23 cellular contexts compared by ENCODE assay signal in genomic region chr12:69589082-69589481, GRCh38. TPM values are rescaled to one million over a fixed set of nuclear protein-coding genes. Genes with fewer than 3 reads are reported as not detected.
DNase-seq lines count a peak whose midpoint lies in the region; ATAC-seq, FAIRE-seq and TF ChIP-seq lines count a peak whose summit lies in the region.
"Had no signal": no experiment of that assay in that cellular context is flagged by ENCODE, and none has a peak within 500 bp of the region (broad histone marks: within the 10 kb centered on the region; RNA-seq: fewer than 3 reads in every experiment).

No MANE protein-coding gene starts in this region.

- no peak overlapping the region for H3K4me2 ChIP-seq in K562 (ENCODE audit: insufficient read depth, low read length)

- H3K27me3 Mint-ChIP-seq in activated naive CD8-positive, alpha-beta T cell treated with anti-CD3 and anti-CD28 coated beads for 36 hours = no peaks in the 10 kb centered on the region
- H3K27me3 Mint-ChIP-seq in activated naive CD8-positive, alpha-beta T cell treated with anti-CD3 and anti-CD28 coated beads, Interleukin-2, amount 50 U/mL, for 24 hours = no peaks in the 10 kb centered on the region
- H3K27me3 Mint-ChIP-seq in type B pancreatic cell = no peaks in the 10 kb centered on the region
- H3K27me3 Mint-ChIP-seq: CD4-positive, alpha-beta T cell had no signal

- no peak for DNase-seq in activated naive CD8-positive, alpha-beta T cell treated with anti-CD3 and anti-CD28 coated beads for 36 hours
- no peak for DNase-seq in activated naive CD8-positive, alpha-beta T cell treated with anti-CD3 and anti-CD28 coated beads, Interleukin-2, amount 50 U/mL, for 24 hours
- no peak for DNase-seq in K562 (ENCODE audit: extremely low read depth in 1 of 4, low spot score in 3 of 4)
- no peak for DNase-seq in type B pancreatic cell (ENCODE audit: extremely low spot score, unreplicated experiment)
- DNase-seq in stimulated activated CD4-positive, alpha-beta T cell treated with anti-CD3 and anti-CD28 coated beads, Interleukin-4, amount 100 ng/mL, for 24 hours = no peak
- no peak for DNase-seq in D341Med (ENCODE audit: low spot score)
- DNase-seq: ACHN; BE2C; C1 segment of cervical spinal cord; Caco-2; CD4-positive, alpha-beta T cell; DMS153; DMS79; GDM1; GM23248 had no signal

- H3K79me2 ChIP-seq in K562 (ENCODE audit: control insufficient read depth, insufficient read depth, low read length) = peaks cover 52% of the 10 kb centered on the region

- in situ Hi-C loops in K562 (cut with MboI) = no loop called here

- no peaks in the 10 kb centered on the region for H3K9me3 ChIP-seq in K562 (replicated peaks; ENCODE audit: control insufficient read depth, insufficient read depth, low read depth, low read length)
- H3K9me3 ChIP-seq: BE2C, Caco-2, HAP-1 had no signal

- no peaks in the 10 kb centered on the region; the same call in 1 of the 2 replicates for H4K20me1 ChIP-seq in K562 (replicated peaks; ENCODE audit: control insufficient read depth, insufficient read depth, low read length)

- WGBS in K562 (ENCODE audit: insufficient coverage, low coverage, missing lambda C conversion rate) = 67% methylated on average over 1 of the region's 2 CpGs

- no peak for FAIRE-seq in K562 (lab: Jason Lieb, UNC)
- FAIRE-seq: A204.1, GM12892, GM18507 had no signal

- no peak for TF ChIP-seq CTCF in K562 (IDR thresholded peaks at IDR 0.05 in 2 of 3, conservative IDR thresholded peaks at IDR 0.05 in 1 of 3; ENCODE audit: insufficient read depth in 2 of 3, low read depth in 1 of 3, low read length in 3 of 3)
- no peak for TF ChIP-seq CTCF in type B pancreatic cell (conservative IDR thresholded peaks at IDR 0.05)

- CTCF ChIA-PET in K562 (lab: Yijun Ruan, JAX; ENCODE audit: low intra/inter-chr PET ratio) = no interaction called here

- H3K9me3 Mint-ChIP-seq in activated naive CD8-positive, alpha-beta T cell treated with anti-CD3 and anti-CD28 coated beads for 36 hours = no peaks in the 10 kb centered on the region
- no peaks in the 10 kb centered on the region for H3K9me3 Mint-ChIP-seq in activated naive CD8-positive, alpha-beta T cell treated with anti-CD3 and anti-CD28 coated beads, Interleukin-2, amount 50 U/mL, for 24 hours
- no peaks in the 10 kb centered on the region for H3K9me3 Mint-ChIP-seq in type B pancreatic cell
- H3K9me3 Mint-ChIP-seq: CD4-positive, alpha-beta T cell had no signal

- intact Hi-C loops in K562 (cut with micrococcal nuclease) = loop anchor here (5.0 kb wide), 1 partner anchor 33 kb away; no protein-coding TSS in a partner anchor

- no peak for TF ChIP-seq POLR2A in K562 (conservative IDR thresholded peaks at IDR 0.05)

- H3K4me3 Mint-ChIP-seq in activated naive CD8-positive, alpha-beta T cell treated with anti-CD3 and anti-CD28 coated beads for 36 hours = no peak overlapping the region
- H3K4me3 Mint-ChIP-seq in activated naive CD8-positive, alpha-beta T cell treated with anti-CD3 and anti-CD28 coated beads, Interleukin-2, amount 50 U/mL, for 24 hours = no peak overlapping the region
- no peak overlapping the region for H3K4me3 Mint-ChIP-seq in type B pancreatic cell

- no peak overlapping the region for H2AFZ ChIP-seq in K562 (ENCODE audit: low read depth, low read length)
- H2AFZ ChIP-seq: GM23248 had no signal

- no TSS peak for BruUV-seq in K562 (replicated peaks; lab: Mats Ljungman, UMichigan)

- H3K4me1 Mint-ChIP-seq in activated naive CD8-positive, alpha-beta T cell treated with anti-CD3 and anti-CD28 coated beads for 36 hours = peaks cover 37% of the 10 kb centered on the region
- H3K4me1 Mint-ChIP-seq in activated naive CD8-positive, alpha-beta T cell treated with anti-CD3 and anti-CD28 coated beads, Interleukin-2, amount 50 U/mL, for 24 hours = peaks cover 53% of the 10 kb centered on the region
- no peaks in the 10 kb centered on the region for H3K4me1 Mint-ChIP-seq in type B pancreatic cell (ENCODE audit: unreplicated experiment)

- ATAC-seq in activated naive CD8-positive, alpha-beta T cell treated with anti-CD3 and anti-CD28 coated beads, Interleukin-2, amount 50 U/mL, for 24 hours = no peak
- ATAC-seq in K562 = no peak

- no peak overlapping the region for H3K27ac ChIP-seq in K562 (ENCODE audit: extremely low read depth, low read depth, low read length)
- H3K27ac ChIP-seq: GM23248 had no signal

- TF ChIP-seq EP300 in Ishikawa (IDR thresholded peaks at IDR 0.05; ENCODE audit: borderline replicate concordance) (no peak), K562 (IDR thresholded peaks at IDR 0.05; ENCODE audit: low read length) (no peak)

- TF ChIP-seq RAD21 in Ishikawa (IDR thresholded peaks at IDR 0.05; ENCODE audit: low read depth) = no peak
- TF ChIP-seq RAD21 in K562 (CRISPR knock-in tag; conservative IDR thresholded peaks at IDR 0.05 in 1 of 2, IDR thresholded peaks at IDR 0.05 in 1 of 2) = no peak

- H3K36me3 ChIP-seq in K562 (ENCODE audit: control insufficient read depth, insufficient read depth, low read length) = peaks cover 80% of the 10 kb centered on the region

- H3K27ac Mint-ChIP-seq in activated naive CD8-positive, alpha-beta T cell treated with anti-CD3 and anti-CD28 coated beads for 36 hours = peak overlapping the region; percentile 25
- no peak overlapping the region for H3K27ac Mint-ChIP-seq in activated naive CD8-positive, alpha-beta T cell treated with anti-CD3 and anti-CD28 coated beads, Interleukin-2, amount 50 U/mL, for 24 hours
- H3K27ac Mint-ChIP-seq in type B pancreatic cell = peak overlapping the region; percentile 21
- H3K27ac Mint-ChIP-seq: CD4-positive, alpha-beta T cell had no signal

- POLR2A ChIA-PET in K562 (lab: Yijun Ruan, JAX) = interaction anchor here (0.8 kb wide), 1 partner anchor 20 kb away, joined by 3 read pairs; no protein-coding TSS in a partner anchor

- peaks cover 56% of the 10 kb centered on the region for H3K36me3 Mint-ChIP-seq in activated naive CD8-positive, alpha-beta T cell treated with anti-CD3 and anti-CD28 coated beads for 36 hours
- H3K36me3 Mint-ChIP-seq in activated naive CD8-positive, alpha-beta T cell treated with anti-CD3 and anti-CD28 coated beads, Interleukin-2, amount 50 U/mL, for 24 hours (ENCODE audit: low read depth) = peaks cover 65% of the 10 kb centered on the region
- H3K36me3 Mint-ChIP-seq in type B pancreatic cell = peaks cover 34% of the 10 kb centered on the region

- H3K9me1 ChIP-seq in K562 (ENCODE audit: control insufficient read depth, insufficient read depth, low read length) = no peaks in the 10 kb centered on the region

- H3K27me3 ChIP-seq in K562 (ENCODE audit: control insufficient read depth in 2 of 2, insufficient read depth in 2 of 2, low read length in 2 of 2) = no peaks in the 10 kb centered on the region
- H3K27me3 ChIP-seq: BE2C had no signal

- no peak overlapping the region for H3K9ac ChIP-seq in K562 (ENCODE audit: insufficient read depth in 1 of 2, low read depth in 2 of 2, low read length in 2 of 2)
- H3K9ac ChIP-seq: GM23248 had no signal

- peaks cover 2 to 4% of the 10 kb centered on the region in 2 experiments; a peak in 2 of 5 replicates for H3K4me1 ChIP-seq in K562 (replicated peaks in 1 of 2; ENCODE audit: control insufficient read depth in 2 of 2, insufficient read depth in 2 of 2, low read length in 2 of 2)
- H3K4me1 ChIP-seq: BE2C, Caco-2 had no signal

- no peak overlapping the region for H3K4me3 ChIP-seq in K562
- H3K4me3 ChIP-seq: GM23248, HAP-1 had no signal

TF ChIP-seq in Ishikawa, 13 proteins besides CTCF, POLR2A, EP300 and RAD21 (continues in another document):
- TF ChIP-seq NFIC (IDR thresholded peaks at IDR 0.05) = peak; percentile 81

RNA-seq across cellular contexts. Expression of gene CCT2, which starts 3.8 kb away (rescaled TPM):
- total RNA-seq in activated naive CD8-positive, alpha-beta T cell treated with anti-CD3 and anti-CD28 coated beads for 36 hours = 100 to 1,000 TPM; 484 to 501 TPM
- 333 and 431 TPM in 2 replicates for total RNA-seq in K562 (2011; cell fraction: chromatin; rRNA removed; ENCODE audit: low replicate concordance)
- total RNA-seq in K562 (2011; cell fraction: nucleolus; rRNA removed) = 196 and 211 TPM in 2 replicates
- 207 and 217 TPM in 2 replicates for total RNA-seq in K562 (2011; cell fraction: nucleoplasm; rRNA removed)
- total RNA-seq in K562 (2014; rRNA removed) = 332 and 341 TPM in 2 replicates
- 589 and 619 TPM in 2 replicates for total RNA-seq in K562 (2014; rRNA removed; fragmentation: Illumina TruSeq; extraction: Trizol)
- 451 and 490 TPM in 2 replicates for total RNA-seq in K562 (2015; rRNA removed; fragmentation: Illumina TruSeq; extraction: Trizol)
- 442 and 469 TPM in 2 replicates for total RNA-seq in K562 (2021)
- polyA plus RNA-seq in K562 (2011; rRNA removed) = 505 and 738 TPM in 2 replicates
- polyA plus RNA-seq in K562 (2011; cell fraction: cytosol; rRNA removed) = 265 and 312 TPM in 2 replicates
- polyA plus RNA-seq in K562 (2011; cell fraction: nucleus; rRNA removed) = 205 and 273 TPM in 2 replicates
- polyA plus RNA-seq in K562 (2012) = 233 and 445 TPM in 2 replicates
- 363 and 468 TPM in 2 replicates for polyA plus RNA-seq in K562 (2014; fragmentation: Illumina TruSeq; extraction: Trizol)
- polyA plus RNA-seq in K562 (2014; fragmentation: Nextera tagmentation; extraction: Ambion mirVana) = 100 to 1,000 TPM; 542 to 680 TPM
- 365 and 390 TPM in 2 replicates for polyA plus RNA-seq in K562 (2014; rRNA removed)
- polyA minus RNA-seq in K562 (2011; rRNA and poly(A)+ RNA removed) = 500 and 548 TPM in 2 replicates
- 162 and 266 TPM in 2 replicates for polyA minus RNA-seq in K562 (2011; cell fraction: cytosol; rRNA and poly(A)+ RNA removed)
- polyA minus RNA-seq in K562 (2011; cell fraction: nucleus; rRNA and poly(A)+ RNA removed) = 144 and 216 TPM in 2 replicates
- total RNA-seq in type B pancreatic cell (ENCODE audit: low replicate concordance) = 191 and 260 TPM in 2 replicates

RNA-seq across cellular contexts. Expression of gene LRRC10, which starts 21.6 kb away (rescaled TPM):
- total RNA-seq in activated naive CD8-positive, alpha-beta T cell treated with anti-CD3 and anti-CD28 coated beads for 36 hours = not detected
- not detected in 2 replicates for total RNA-seq in K562 (2011; cell fraction: chromatin; rRNA removed; ENCODE audit: low replicate concordance)
- not detected in 2 replicates for total RNA-seq in K562 (2011; cell fraction: nucleolus; rRNA removed)
- not detected in 2 replicates for total RNA-seq in K562 (2011; cell fraction: nucleoplasm; rRNA removed)
- not detected in 2 replicates for total RNA-seq in K562 (2014; rRNA removed)
- total RNA-seq in K562 (2014; rRNA removed; fragmentation: Illumina TruSeq; extraction: Trizol) = not detected in 2 replicates
- total RNA-seq in K562 (2015; rRNA removed; fragmentation: Illumina TruSeq; extraction: Trizol) = not detected in 2 replicates
- total RNA-seq in K562 (2021) = not detected in 2 replicates
- not detected in 2 replicates for polyA plus RNA-seq in K562 (2011; rRNA removed)
- not detected in 2 replicates for polyA plus RNA-seq in K562 (2011; cell fraction: cytosol; rRNA removed)
- not detected in 2 replicates for polyA plus RNA-seq in K562 (2011; cell fraction: nucleus; rRNA removed)
- not detected in 2 replicates for polyA plus RNA-seq in K562 (2012)
- not detected in 2 replicates for polyA plus RNA-seq in K562 (2014; fragmentation: Illumina TruSeq; extraction: Trizol)
- not detected for polyA plus RNA-seq in K562 (2014; fragmentation: Nextera tagmentation; extraction: Ambion mirVana)
- polyA plus RNA-seq in K562 (2014; rRNA removed) = 0.09 TPM in 1 of 2 replicates, not detected in the other
- polyA minus RNA-seq in K562 (2011; rRNA and poly(A)+ RNA removed) = not detected in 2 replicates
- polyA minus RNA-seq in K562 (2011; cell fraction: cytosol; rRNA and poly(A)+ RNA removed) = not detected in 2 replicates
- not detected in 2 replicates for polyA minus RNA-seq in K562 (2011; cell fraction: nucleus; rRNA and poly(A)+ RNA removed)
- total RNA-seq in type B pancreatic cell (ENCODE audit: low replicate concordance) = not detected in 2 replicates
- total RNA-seq: Caco-2; CD4-positive, alpha-beta T cell; Daoy; GM23248; H4; HT-29 had no signal
- polyA plus RNA-seq: GM23248 had no signal
